8 cellular contexts compared by ENCODE assay signal in genomic region chr7:73827568-73828106, GRCh38.
A peak's percentile ranks its signal among the peaks of the same experiment; 100 is the strongest.
DNase-seq lines count a peak whose midpoint lies in the region; ATAC-seq and TF ChIP-seq lines count a peak whose summit lies in the region.

No MANE protein-coding gene starts in this region.

- DNase-seq in NCI-H82 (lab: John Stamatoyannopoulos, UW): peak; percentile 73
- DNase-seq in NCI-H82 treated with DMSO at 0.1 percent for 48 hours (lab: John Stamatoyannopoulos, UW; ENCODE audit: unreplicated experiment): no peak
- DNase-seq in NCI-H69 (lab: John Stamatoyannopoulos, UW): peak; percentile 100
- peak; percentile 55 to 65 for DNase-seq in erythroblast (lab: John Stamatoyannopoulos, UW)
- no peak for DNase-seq in activated CD4-positive, alpha-beta T cell treated with anti-CD3 and anti-CD28 coated beads for 1 hour

- no peak for ATAC-seq in stimulated activated memory B cell treated with anti-CD40 and anti-IgM and Interleukin-4, amounts not matched to agents 10 μg/mL and 1 μg/mL and 100 μg/mL, for 72 hours
- no peak for ATAC-seq in HG03565 (IDR thresholded peaks at IDR 0.05; ENCODE audit: unreplicated experiment)
- no peak for ATAC-seq in GM21360 (IDR thresholded peaks at IDR 0.05; ENCODE audit: unreplicated experiment)

- H3K4me3 Mint-ChIP-seq in stimulated activated memory B cell treated with anti-CD40 and anti-IgM and Interleukin-4, amounts not matched to agents 10 μg/mL and 1 μg/mL and 100 μg/mL, for 72 hours: no peak overlapping the region

- H3K27me3 Mint-ChIP-seq in stimulated activated memory B cell treated with anti-CD40 and anti-IgM and Interleukin-4, amounts not matched to agents 10 μg/mL and 1 μg/mL and 100 μg/mL, for 72 hours: peaks cover 31% of the 10 kb centered on the region

- peak overlapping the region; percentile 11 for H3K27ac Mint-ChIP-seq in stimulated activated memory B cell treated with anti-CD40 and anti-IgM and Interleukin-4, amounts not matched to agents 10 μg/mL and 1 μg/mL and 100 μg/mL, for 72 hours

- H3K4me1 Mint-ChIP-seq in stimulated activated memory B cell treated with anti-CD40 and anti-IgM and Interleukin-4, amounts not matched to agents 10 μg/mL and 1 μg/mL and 100 μg/mL, for 72 hours: peaks cover 32% of the 10 kb centered on the region

- H3K36me3 Mint-ChIP-seq in stimulated activated memory B cell treated with anti-CD40 and anti-IgM and Interleukin-4, amounts not matched to agents 10 μg/mL and 1 μg/mL and 100 μg/mL, for 72 hours: no peaks in the 10 kb centered on the region

- H3K9me3 Mint-ChIP-seq in stimulated activated memory B cell treated with anti-CD40 and anti-IgM and Interleukin-4, amounts not matched to agents 10 μg/mL and 1 μg/mL and 100 μg/mL, for 72 hours: no peaks in the 10 kb centered on the region

- no peak for TF ChIP-seq POLR2A in erythroblast (IDR thresholded peaks at IDR 0.05; ENCODE audit: low read length)

Comparison
In these comparisons a context has a peak if more than half of its experiments do, and no peak if none do; other contexts are left out.
1. DNase-seq: peak in NCI-H82 (single experiment), NCI-H69 (single experiment) and erythroblast (2 of 2); none in NCI-H82 treated with DMSO at 0.1 percent for 48 hours (single experiment) and activated CD4-positive, alpha-beta T cell treated with anti-CD3 and anti-CD28 coated beads for 1 hour (single experiment).